9 cellular contexts compared by ENCODE assay signal in genomic region chr7:55224810-55225209, GRCh38.
"Had no signal": no experiment of that assay in that cellular context is flagged by ENCODE, and none has a peak within 500 bp of the region (broad histone marks: within the 10 kb centered on the region; RNA-seq: fewer than 3 reads in every experiment).

No MANE protein-coding gene starts in this region.

- H3K36me3 ChIP-seq: HAP-1 had no signal

- H3K4me3 ChIP-seq: GM23248, HAP-1 had no signal

- DNase-seq: GM23248, GOT3, H7, HFFc6, KBM-7 had no signal

- H3K4me1 Mint-ChIP-seq: IgD-negative memory B cell had no signal

- FAIRE-seq: HepG2 had no signal

- H3K4me1 ChIP-seq: HAP-1 had no signal

- H3K9ac ChIP-seq: GM23248, KMS-11 had no signal

- H3K9me3 ChIP-seq: HAP-1 had no signal

- H3K36me3 Mint-ChIP-seq: IgD-negative memory B cell had no signal

- H3K27ac Mint-ChIP-seq: HFFc6, IgD-negative memory B cell had no signal

- H3K27ac ChIP-seq: GM23248, KMS-11 had no signal

- H3K4me3 Mint-ChIP-seq: HFFc6, IgD-negative memory B cell had no signal
